ENCODE assay signal across 13 cellular contexts in genomic region chr10:119479048-119479394, GRCh38.
A peak's percentile ranks its signal among the peaks of the same experiment; 100 is the strongest.
DNase-seq lines count a peak whose midpoint lies in the region; ATAC-seq and TF ChIP-seq lines count a peak whose summit lies in the region.
"Had no signal": no experiment of that assay in that cellular context is flagged by ENCODE, and none has a peak within 500 bp of the region (broad histone marks: within the 10 kb centered on the region; RNA-seq: fewer than 3 reads in every experiment).

No MANE protein-coding gene starts in this region.

- H3K27ac ChIP-seq in trophoblast cell (ENCODE audit: low read depth, low read length), result no peak overlapping the region
- H3K27ac ChIP-seq: brain microvascular endothelial cell, transverse colon had no signal

- no peak overlapping the region for H3K9ac ChIP-seq in trophoblast cell (ENCODE audit: low read length)

- H3K23ac ChIP-seq in trophoblast cell (ENCODE audit: low read length), result no peak overlapping the region

- H3K4ac ChIP-seq in trophoblast cell (ENCODE audit: low read depth, low read length), result no peak overlapping the region

- DNase-seq in BE2C, result peak; percentile 23
- DNase-seq in ELR (ENCODE audit: low read depth), result peak; percentile 18
- DNase-seq in T-helper 17 cell, result no peak
- DNase-seq in memory B cell (ENCODE audit: low spot score in 2 of 2), result no peak
- DNase-seq in Kasumi-1 (lab: John Stamatoyannopoulos, UW), result no peak
- DNase-seq in trophoblast cell, result no peak
- no peak for DNase-seq in stimulated activated CD4-positive, alpha-beta T cell treated with anti-CD3 and anti-CD28 coated beads, Interleukin-12 subunit alpha, Interleukin-12 subunit beta, amount 100 ng/mL, for 4 hours
- DNase-seq: activated CD4-positive, alpha-beta T cell treated with anti-CD3 and anti-CD28 coated beads, Interleukin-2, amount 50 U/mL, for 4 hours; brain microvascular endothelial cell; DMS79; immature natural killer cell; transverse colon had no signal

- H3K4me1 Mint-ChIP-seq in T-helper 17 cell (peaks cover 28% of the 10 kb centered on the region), memory B cell (peaks cover 22% of the 10 kb centered on the region)

- ATAC-seq in T-helper 17 cell (peak; percentile 34), memory B cell (ENCODE audit: low read depth) (no peak), GM19328 (IDR thresholded peaks at IDR 0.05; ENCODE audit: unreplicated experiment) (no peak)

- H3K27ac Mint-ChIP-seq in T-helper 17 cell (peak overlapping the region; percentile 88), memory B cell (peak overlapping the region; percentile 71)
- H3K27ac Mint-ChIP-seq: immature natural killer cell had no signal

- H3K4me1 ChIP-seq in BE2C, result no peaks in the 10 kb centered on the region
- H3K4me1 ChIP-seq in trophoblast cell (ENCODE audit: control insufficient read depth in 1 of 2, insufficient read depth in 2 of 2, low read length in 2 of 2), result no peaks in the 10 kb centered on the region
- H3K4me1 ChIP-seq: transverse colon had no signal

- no peak overlapping the region for H3K14ac ChIP-seq in trophoblast cell (ENCODE audit: low read length)

- H3K79me1 ChIP-seq in trophoblast cell (ENCODE audit: low read length), result no peaks in the 10 kb centered on the region

- H3K9me3 Mint-ChIP-seq in memory B cell, result peaks cover 2% of the 10 kb centered on the region
- H3K9me3 Mint-ChIP-seq: immature natural killer cell had no signal

- no peak overlapping the region for H4K91ac ChIP-seq in trophoblast cell (ENCODE audit: low read depth, low read length)

- H3K36me3 Mint-ChIP-seq in T-helper 17 cell (ENCODE audit: low read depth), result no peaks in the 10 kb centered on the region
- H3K36me3 Mint-ChIP-seq in memory B cell, result no peaks in the 10 kb centered on the region

- H3K79me2 ChIP-seq in trophoblast cell (ENCODE audit: control insufficient read depth, insufficient read depth, low read length, poor library complexity), result no peaks in the 10 kb centered on the region

- no peak overlapping the region for H3K18ac ChIP-seq in trophoblast cell (ENCODE audit: low read length)

- no peak overlapping the region for H2BK5ac ChIP-seq in trophoblast cell (ENCODE audit: low read depth, low read length, poor library complexity)

- H3K4me3 ChIP-seq in BE2C (ENCODE audit: low read depth, low read length) (no peak overlapping the region), trophoblast cell (ENCODE audit: low read depth, low read length) (no peak overlapping the region)
- H3K4me3 ChIP-seq: transverse colon had no signal

- no peak overlapping the region for H2BK12ac ChIP-seq in trophoblast cell (ENCODE audit: low read length)

- H2BK120ac ChIP-seq in trophoblast cell (ENCODE audit: insufficient read depth, low read length, poor library complexity), result no peak overlapping the region

- H3K9me3 ChIP-seq in BE2C (no peaks in the 10 kb centered on the region), T-helper 17 cell (ENCODE audit: control insufficient read depth, low read length, poor library complexity, severe bottlenecking) (no peaks in the 10 kb centered on the region), trophoblast cell (ENCODE audit: insufficient read depth, low read depth, low read length) (peaks cover 2% of the 10 kb centered on the region)
- H3K9me3 ChIP-seq: transverse colon had no signal

- H4K8ac ChIP-seq in trophoblast cell (ENCODE audit: low read depth, low read length), result no peak overlapping the region

- H4K12ac ChIP-seq in trophoblast cell (ENCODE audit: low read depth, low read length), result no peak overlapping the region

- H3K27me3 ChIP-seq in BE2C (no peaks in the 10 kb centered on the region), trophoblast cell (ENCODE audit: insufficient read depth, low read length) (peaks cover 3% of the 10 kb centered on the region)
- H3K27me3 ChIP-seq: transverse colon had no signal

- H2AFZ ChIP-seq in trophoblast cell (ENCODE audit: insufficient read depth, low read length, poor library complexity), result no peak overlapping the region

- WGBS in trophoblast cell (ENCODE audit: extremely low coverage, insufficient coverage, insufficient read length), result no CpG with 5 or more reads among the region's 7 CpGs

- peak overlapping the region; percentile 85 for H3K4me3 Mint-ChIP-seq in T-helper 17 cell
- no peak overlapping the region for H3K4me3 Mint-ChIP-seq in memory B cell
- H3K4me3 Mint-ChIP-seq: immature natural killer cell had no signal

- H2AK5ac ChIP-seq in trophoblast cell (ENCODE audit: low read length), result no peak overlapping the region

- H3K36me3 ChIP-seq in BE2C (no peaks in the 10 kb centered on the region), trophoblast cell (ENCODE audit: control insufficient read depth in 1 of 2, insufficient read depth in 2 of 2, low read length in 2 of 2) (no peaks in the 10 kb centered on the region)
- H3K36me3 ChIP-seq: brain microvascular endothelial cell, transverse colon had no signal

- TF ChIP-seq CTCF in BE2C (IDR thresholded peaks at IDR 0.05; ENCODE audit: low read depth, low read length), result no peak

- no peak overlapping the region for H3K4me2 ChIP-seq in trophoblast cell (ENCODE audit: low read length)

- no peaks in the 10 kb centered on the region for H3K27me3 Mint-ChIP-seq in T-helper 17 cell
- peaks cover 1% of the 10 kb centered on the region for H3K27me3 Mint-ChIP-seq in memory B cell

Comparison
In these comparisons a context has a peak if more than half of its experiments do, and no peak if none do; other contexts are left out.
1. DNase-seq: peak in BE2C (single experiment) and ELR (single experiment); none in T-helper 17 cell (0 of 3), memory B cell (0 of 2), Kasumi-1 (0 of 2), trophoblast cell (0 of 2) and stimulated activated CD4-positive, alpha-beta T cell treated with anti-CD3 and anti-CD28 coated beads, Interleukin-12 subunit alpha, Interleukin-12 subunit beta, amount 100 ng/mL, for 4 hours (single experiment).